15 cellular contexts compared by ENCODE assay signal in the genomic region with DNA sequence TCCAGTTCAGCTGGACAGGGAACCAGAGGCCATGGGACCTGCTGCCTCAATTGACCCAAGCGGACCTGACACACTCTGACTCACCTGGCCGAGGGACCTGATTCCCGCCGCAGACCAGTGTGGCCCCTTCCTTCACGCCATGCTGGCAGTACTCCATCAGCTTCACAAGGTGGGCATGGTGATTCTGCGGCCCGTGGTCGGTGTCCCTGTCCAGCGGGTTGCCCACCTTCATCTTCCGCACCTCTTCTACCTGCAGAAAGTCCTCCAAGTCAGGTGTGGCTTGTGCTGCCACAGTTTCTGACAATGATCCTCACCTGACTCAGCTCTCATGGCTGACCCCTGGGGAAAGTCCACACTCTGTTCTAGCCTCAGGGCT.
"Had no signal": no experiment of that assay in that cellular context is flagged by ENCODE, and none has a peak within 500 bp of the region (broad histone marks: within the 10 kb centered on the region; RNA-seq: fewer than 3 reads in every experiment).

No MANE protein-coding gene starts in this region.

- H3K27ac ChIP-seq: dorsolateral prefrontal cortex, heart right ventricle, skin epidermis, transverse colon had no signal

- H3K4me1 ChIP-seq: heart right ventricle, transverse colon had no signal

- DNase-seq: activated B cell treated with CpG ODN at 0.5 μM for 24 hours; activated CD4-positive, alpha-beta T cell treated with anti-CD3 and anti-CD28 coated beads, Interleukin-2, amount 10 ng/mL, durations not matched to agents 24 days and 14 days; activated gamma-delta T cell treated with Interleukin-2 at 50 U/mL for 16 hours; activated naive CD8-positive, alpha-beta T cell treated with anti-CD3 and anti-CD28 coated beads for 36 hours; activated T-cell treated with anti-CD3 and anti-CD28 coated beads, Interleukin-2, amount 50 U/mL, for 72 hours; heart right ventricle; occipital lobe; SIG-M5; transverse colon had no signal

- H3K27ac Mint-ChIP-seq: activated B cell treated with CpG ODN at 0.5 μM for 24 hours; activated CD4-positive, alpha-beta T cell treated with anti-CD3 and anti-CD28 coated beads, Interleukin-2, amount 10 ng/mL, durations not matched to agents 24 days and 14 days; activated naive CD8-positive, alpha-beta T cell treated with anti-CD3 and anti-CD28 coated beads for 36 hours; activated T-cell treated with anti-CD3 and anti-CD28 coated beads, Interleukin-2, amount 50 U/mL, for 72 hours; T-helper 17 cell had no signal

- H3K36me3 Mint-ChIP-seq: activated naive CD8-positive, alpha-beta T cell treated with anti-CD3 and anti-CD28 coated beads for 36 hours; naive thymus-derived CD8-positive, alpha-beta T cell had no signal

- H3K4me3 Mint-ChIP-seq: activated B cell treated with CpG ODN at 0.5 μM for 24 hours; activated CD4-positive, alpha-beta T cell treated with anti-CD3 and anti-CD28 coated beads, Interleukin-2, amount 10 ng/mL, durations not matched to agents 24 days and 14 days; activated naive CD8-positive, alpha-beta T cell treated with anti-CD3 and anti-CD28 coated beads for 36 hours; activated T-cell treated with anti-CD3 and anti-CD28 coated beads, Interleukin-2, amount 50 U/mL, for 72 hours; naive thymus-derived CD8-positive, alpha-beta T cell; T-helper 17 cell had no signal

- H3K9me3 ChIP-seq: heart right ventricle, mucosa of descending colon, transverse colon had no signal

- H3K9me3 Mint-ChIP-seq: activated B cell treated with CpG ODN at 0.5 μM for 24 hours; activated CD4-positive, alpha-beta T cell treated with anti-CD3 and anti-CD28 coated beads, Interleukin-2, amount 10 ng/mL, durations not matched to agents 24 days and 14 days; activated naive CD8-positive, alpha-beta T cell treated with anti-CD3 and anti-CD28 coated beads for 36 hours; activated T-cell treated with anti-CD3 and anti-CD28 coated beads, Interleukin-2, amount 50 U/mL, for 72 hours; naive thymus-derived CD8-positive, alpha-beta T cell had no signal

- H3K27me3 Mint-ChIP-seq: activated B cell treated with CpG ODN at 0.5 μM for 24 hours; activated CD4-positive, alpha-beta T cell treated with anti-CD3 and anti-CD28 coated beads, Interleukin-2, amount 10 ng/mL, durations not matched to agents 24 days and 14 days; activated naive CD8-positive, alpha-beta T cell treated with anti-CD3 and anti-CD28 coated beads for 36 hours had no signal

- H3K4me3 ChIP-seq: dorsolateral prefrontal cortex, heart right ventricle, lung, mucosa of descending colon, skin epidermis, transverse colon had no signal

- H3K4me1 Mint-ChIP-seq: activated B cell treated with CpG ODN at 0.5 μM for 24 hours; activated CD4-positive, alpha-beta T cell treated with anti-CD3 and anti-CD28 coated beads, Interleukin-2, amount 10 ng/mL, durations not matched to agents 24 days and 14 days; activated naive CD8-positive, alpha-beta T cell treated with anti-CD3 and anti-CD28 coated beads for 36 hours; naive thymus-derived CD8-positive, alpha-beta T cell had no signal

- H3K27me3 ChIP-seq: dorsolateral prefrontal cortex, heart right ventricle, transverse colon had no signal

- H3K36me3 ChIP-seq: transverse colon had no signal
